ENCODE assay signal across 6 cellular contexts in genomic region chr1:16518945-16519332, GRCh38. TPM values are rescaled to one million over a fixed set of nuclear protein-coding genes. Genes with fewer than 3 reads are reported as not detected.
"Had no signal": no experiment of that assay in that cellular context is flagged by ENCODE, and none has a peak within 500 bp of the region (broad histone marks: within the 10 kb centered on the region; RNA-seq: fewer than 3 reads in every experiment).

No MANE protein-coding gene starts in this region.

RNA-seq across cellular contexts. Expression of gene RNU1-1, which starts 4.9 kb away (rescaled TPM):
- total RNA-seq: osteoblast, right atrium auricular region had no signal
- polyA plus RNA-seq: naive thymus-derived CD4-positive, alpha-beta T cell; ovary; stomach; urinary bladder had no signal
